In the genomic region with DNA sequence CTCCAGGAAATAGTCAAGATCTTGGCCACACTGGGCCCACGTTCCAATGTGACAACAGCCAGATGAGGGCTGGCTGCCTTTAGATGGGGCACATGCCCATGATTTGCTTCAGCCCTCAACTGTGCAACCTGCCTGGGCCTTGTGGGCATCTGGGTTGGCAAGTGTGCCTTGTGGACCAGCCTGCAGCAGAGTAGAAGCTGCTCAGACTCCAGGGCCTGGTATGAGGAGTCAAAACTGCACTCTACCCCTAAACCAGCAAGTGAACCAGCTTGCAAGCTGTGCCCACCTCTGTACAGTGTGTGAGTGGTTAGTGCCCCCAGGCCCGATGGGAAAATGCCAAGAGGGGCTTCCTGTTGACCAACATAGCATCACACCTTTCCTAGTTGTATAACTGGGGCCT, we compare ENCODE assay signal across 1 cellular context.
A peak's percentile ranks its signal among the peaks of the same experiment; 100 is the strongest.
TF ChIP-seq lines count a peak whose summit lies in the region.

No MANE protein-coding gene starts in this region.

TF ChIP-seq in HepG2, 621 proteins besides CTCF, POLR2A, EP300 and RAD21:
- TF ChIP-seq ZNF629 (CRISPR knock-in tag; conservative IDR thresholded peaks at IDR 0.05) (peak; percentile 49; the same call in 1 of the 2 replicates), KLF11 (CRISPR knock-in tag; IDR thresholded peaks at IDR 0.05) (no peak)
